In the genomic region with DNA sequence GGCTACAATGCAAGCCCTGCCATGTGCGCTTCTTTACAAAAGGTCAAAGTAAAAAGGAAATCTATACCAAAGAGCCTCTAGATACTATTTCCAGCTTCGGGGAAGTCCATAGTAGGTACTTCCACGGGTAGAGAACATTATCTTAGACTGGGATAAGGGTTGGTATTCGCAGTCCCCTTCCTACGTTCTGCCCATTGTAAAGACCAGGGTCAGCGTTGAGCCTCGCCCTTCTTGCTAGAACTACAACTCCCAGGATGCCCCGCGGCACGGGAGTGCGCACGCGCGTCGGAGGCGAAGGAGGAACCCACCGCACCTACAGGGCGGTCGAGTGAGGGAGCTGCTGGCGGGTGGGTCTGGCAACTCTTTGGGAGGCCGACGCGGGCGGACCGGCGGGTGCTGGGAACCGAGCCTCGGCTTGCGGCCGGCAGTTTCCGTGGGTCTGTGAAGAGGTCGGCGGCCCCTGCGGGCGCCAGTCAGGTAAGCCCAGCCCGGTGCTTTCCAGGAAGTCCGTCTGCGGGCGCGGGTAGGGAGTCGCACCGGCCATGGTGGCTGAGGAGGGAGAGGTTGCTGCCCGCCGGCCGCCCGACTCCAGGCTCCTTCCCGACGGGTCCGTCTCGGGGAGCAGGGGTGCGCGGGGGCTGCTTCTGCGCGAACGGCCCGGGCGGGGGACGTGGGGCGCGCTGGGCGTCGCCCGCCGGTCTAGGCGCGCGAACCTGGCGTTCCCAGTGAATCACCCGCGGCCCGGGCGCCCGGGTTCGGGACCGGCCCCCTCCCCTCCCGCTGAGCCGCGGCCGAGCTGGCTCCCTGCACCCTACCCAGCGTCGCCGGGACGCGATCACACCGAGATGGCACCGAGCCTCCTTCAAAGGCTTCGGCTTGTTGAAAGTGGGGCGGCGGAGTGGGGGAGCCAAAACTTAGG, we compare ENCODE assay signal across 1 cellular context.
A peak's percentile ranks its signal among the peaks of the same experiment; 100 is the strongest.
TF ChIP-seq lines count a peak whose summit lies in the region.

TSS of gene TMOD3 (plus strand) at position 294 of the 919 bp plus-strand sequence. CDS start 33,232 bp downstream, outside the sequence.

TF ChIP-seq in GM12878, 131 proteins besides CTCF, POLR2A, EP300 and RAD21 (continued from another document and continues in another):
- TF ChIP-seq, protein P1, sequence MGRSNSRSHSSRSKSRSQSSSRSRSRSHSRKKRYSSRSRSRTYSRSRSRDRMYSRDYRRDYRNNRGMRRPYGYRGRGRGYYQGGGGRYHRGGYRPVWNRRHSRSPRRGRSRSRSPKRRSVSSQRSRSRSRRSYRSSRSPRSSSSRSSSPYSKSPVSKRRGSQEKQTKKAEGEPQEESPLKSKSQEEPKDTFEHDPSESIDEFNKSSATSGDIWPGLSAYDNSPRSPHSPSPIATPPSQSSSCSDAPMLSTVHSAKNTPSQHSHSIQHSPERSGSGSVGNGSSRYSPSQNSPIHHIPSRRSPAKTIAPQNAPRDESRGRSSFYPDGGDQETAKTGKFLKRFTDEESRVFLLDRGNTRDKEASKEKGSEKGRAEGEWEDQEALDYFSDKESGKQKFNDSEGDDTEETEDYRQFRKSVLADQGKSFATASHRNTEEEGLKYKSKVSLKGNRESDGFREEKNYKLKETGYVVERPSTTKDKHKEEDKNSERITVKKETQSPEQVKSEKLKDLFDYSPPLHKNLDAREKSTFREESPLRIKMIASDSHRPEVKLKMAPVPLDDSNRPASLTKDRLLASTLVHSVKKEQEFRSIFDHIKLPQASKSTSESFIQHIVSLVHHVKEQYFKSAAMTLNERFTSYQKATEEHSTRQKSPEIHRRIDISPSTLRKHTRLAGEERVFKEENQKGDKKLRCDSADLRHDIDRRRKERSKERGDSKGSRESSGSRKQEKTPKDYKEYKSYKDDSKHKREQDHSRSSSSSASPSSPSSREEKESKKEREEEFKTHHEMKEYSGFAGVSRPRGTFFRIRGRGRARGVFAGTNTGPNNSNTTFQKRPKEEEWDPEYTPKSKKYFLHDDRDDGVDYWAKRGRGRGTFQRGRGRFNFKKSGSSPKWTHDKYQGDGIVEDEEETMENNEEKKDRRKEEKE (IDR thresholded peaks at IDR 0.05) = no peak
- TF ChIP-seq ZNF687 (IDR thresholded peaks at IDR 0.05) (no peak), DPF2 (IDR thresholded peaks at IDR 0.05) (peak; percentile 71), KDM1A (IDR thresholded peaks at IDR 0.05; ENCODE audit: borderline replicate concordance) (no peak), NRF1 (conservative IDR thresholded peaks at IDR 0.05; ENCODE audit: low read depth, low read length) (peak; percentile 52), RELA (IDR thresholded peaks at IDR 0.05; ENCODE audit: borderline replicate concordance, partially characterized antibody) (peak; percentile 59), HDGF (IDR thresholded peaks at IDR 0.05) (0 out of 2 replicates have a peak, but pooled peaks have one; percentile 15), SMARCA5 (IDR thresholded peaks at IDR 0.05) (0 out of 2 replicates have a peak, but pooled peaks have one; percentile 63), SRF (IDR thresholded peaks at IDR 0.05; ENCODE audit: low read depth in 2 of 2, low read length in 2 of 2) (0 out of 4 replicates have a peak, but pooled peaks of 1 of the 2 experiments have one; percentile 4), NR2C2 (IDR thresholded peaks at IDR 0.05; ENCODE audit: borderline replicate concordance, control insufficient read depth, insufficient read length, low read depth) (no peak), RELB (IDR thresholded peaks at IDR 0.05; ENCODE audit: low read depth) (peak; percentile 77), SMAD1 (IDR thresholded peaks at IDR 0.05; ENCODE audit: low read depth, partially characterized antibody) (no peak), NFYA (IDR thresholded peaks at IDR 0.05; ENCODE audit: borderline replicate concordance, low read depth, low read length) (no peak), NR2C1 (IDR thresholded peaks at IDR 0.05) (peak; percentile 32), TCF12 (IDR thresholded peaks at IDR 0.05; ENCODE audit: low read depth, low read length) (no peak; the same call in 1 of the 2 replicates), EED (IDR thresholded peaks at IDR 0.05; ENCODE audit: low read depth) (no peak; the same call in 1 of the 2 replicates), SIX5 (IDR thresholded peaks at IDR 0.05; ENCODE audit: low read depth, low read length, severe bottlenecking) (peak; percentile 85), KAT2A (conservative IDR thresholded peaks at IDR 0.05; ENCODE audit: control insufficient read depth, low read depth, low read length) (no peak), ZSCAN29 (IDR thresholded peaks at IDR 0.05) (no peak), BCL11A (IDR thresholded peaks at IDR 0.05; ENCODE audit: low read depth, low read length) (no peak), SP1 (IDR thresholded peaks at IDR 0.05; ENCODE audit: low read depth, low read length) (no peak), YY1 (IDR thresholded peaks at IDR 0.05; ENCODE audit: low read depth, low read length) (peak; percentile 75; the same call in 1 of the 2 replicates), REST (IDR thresholded peaks at IDR 0.05; ENCODE audit: low read depth, low read length) (no peak), NR2F1 (conservative IDR thresholded peaks at IDR 0.05) (peak; percentile 77), YBX1 (IDR thresholded peaks at IDR 0.05) (no peak), IRF4 (IDR thresholded peaks at IDR 0.05; ENCODE audit: low read depth, low read length) (no peak), ZZZ3 (IDR thresholded peaks at IDR 0.05; ENCODE audit: control insufficient read depth, insufficient read length, low read depth) (no peak), CHD2 (IDR thresholded peaks at IDR 0.05; ENCODE audit: borderline replicate concordance, low read depth, low read length) (no peak), PML (IDR thresholded peaks at IDR 0.05; ENCODE audit: low read length) (no peak), RUNX3 (IDR thresholded peaks at IDR 0.05; ENCODE audit: low read length) (peak; percentile 58; the same call in 1 of the 2 replicates), TCF7 (IDR thresholded peaks at IDR 0.05; ENCODE audit: borderline replicate concordance) (no peak), ZBED1 (IDR thresholded peaks at IDR 0.05; ENCODE audit: borderline replicate concordance) (no peak), SMC3 (IDR thresholded peaks at IDR 0.05; ENCODE audit: borderline replicate concordance, low read length) (no peak), CBFB (IDR thresholded peaks at IDR 0.05; ENCODE audit: low read depth) (no peak), BACH1 (IDR thresholded peaks at IDR 0.05; ENCODE audit: borderline replicate concordance) (peak; percentile 72; the same call in 1 of the 2 replicates), NBN (IDR thresholded peaks at IDR 0.05) (no peak), CBX5 (IDR thresholded peaks at IDR 0.05; ENCODE audit: low read depth) (no peak)
- TF ChIP-seq, protein P2, sequence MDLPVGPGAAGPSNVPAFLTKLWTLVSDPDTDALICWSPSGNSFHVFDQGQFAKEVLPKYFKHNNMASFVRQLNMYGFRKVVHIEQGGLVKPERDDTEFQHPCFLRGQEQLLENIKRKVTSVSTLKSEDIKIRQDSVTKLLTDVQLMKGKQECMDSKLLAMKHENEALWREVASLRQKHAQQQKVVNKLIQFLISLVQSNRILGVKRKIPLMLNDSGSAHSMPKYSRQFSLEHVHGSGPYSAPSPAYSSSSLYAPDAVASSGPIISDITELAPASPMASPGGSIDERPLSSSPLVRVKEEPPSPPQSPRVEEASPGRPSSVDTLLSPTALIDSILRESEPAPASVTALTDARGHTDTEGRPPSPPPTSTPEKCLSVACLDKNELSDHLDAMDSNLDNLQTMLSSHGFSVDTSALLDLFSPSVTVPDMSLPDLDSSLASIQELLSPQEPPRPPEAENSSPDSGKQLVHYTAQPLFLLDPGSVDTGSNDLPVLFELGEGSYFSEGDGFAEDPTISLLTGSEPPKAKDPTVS (IDR thresholded peaks at IDR 0.05; ENCODE audit: low read depth, low read length) = no peak
- TF ChIP-seq, protein P3, sequence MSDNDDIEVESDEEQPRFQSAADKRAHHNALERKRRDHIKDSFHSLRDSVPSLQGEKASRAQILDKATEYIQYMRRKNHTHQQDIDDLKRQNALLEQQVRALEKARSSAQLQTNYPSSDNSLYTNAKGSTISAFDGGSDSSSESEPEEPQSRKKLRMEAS (IDR thresholded peaks at IDR 0.05; ENCODE audit: low read depth, low read length) = no peak
- TF ChIP-seq, protein P4, sequence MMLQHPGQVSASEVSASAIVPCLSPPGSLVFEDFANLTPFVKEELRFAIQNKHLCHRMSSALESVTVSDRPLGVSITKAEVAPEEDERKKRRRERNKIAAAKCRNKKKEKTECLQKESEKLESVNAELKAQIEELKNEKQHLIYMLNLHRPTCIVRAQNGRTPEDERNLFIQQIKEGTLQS (IDR thresholded peaks at IDR 0.05; ENCODE audit: borderline replicate concordance, extremely low read depth, low read depth, low read length) = no peak
- TF ChIP-seq, protein P5, sequence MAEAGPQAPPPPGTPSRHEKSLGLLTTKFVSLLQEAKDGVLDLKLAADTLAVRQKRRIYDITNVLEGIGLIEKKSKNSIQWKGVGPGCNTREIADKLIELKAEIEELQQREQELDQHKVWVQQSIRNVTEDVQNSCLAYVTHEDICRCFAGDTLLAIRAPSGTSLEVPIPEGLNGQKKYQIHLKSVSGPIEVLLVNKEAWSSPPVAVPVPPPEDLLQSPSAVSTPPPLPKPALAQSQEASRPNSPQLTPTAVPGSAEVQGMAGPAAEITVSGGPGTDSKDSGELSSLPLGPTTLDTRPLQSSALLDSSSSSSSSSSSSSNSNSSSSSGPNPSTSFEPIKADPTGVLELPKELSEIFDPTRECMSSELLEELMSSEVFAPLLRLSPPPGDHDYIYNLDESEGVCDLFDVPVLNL (IDR thresholded peaks at IDR 0.05; ENCODE audit: low read depth, low read length) = no peak; the same call in 1 of the 2 replicates
- TF ChIP-seq, protein P6, sequence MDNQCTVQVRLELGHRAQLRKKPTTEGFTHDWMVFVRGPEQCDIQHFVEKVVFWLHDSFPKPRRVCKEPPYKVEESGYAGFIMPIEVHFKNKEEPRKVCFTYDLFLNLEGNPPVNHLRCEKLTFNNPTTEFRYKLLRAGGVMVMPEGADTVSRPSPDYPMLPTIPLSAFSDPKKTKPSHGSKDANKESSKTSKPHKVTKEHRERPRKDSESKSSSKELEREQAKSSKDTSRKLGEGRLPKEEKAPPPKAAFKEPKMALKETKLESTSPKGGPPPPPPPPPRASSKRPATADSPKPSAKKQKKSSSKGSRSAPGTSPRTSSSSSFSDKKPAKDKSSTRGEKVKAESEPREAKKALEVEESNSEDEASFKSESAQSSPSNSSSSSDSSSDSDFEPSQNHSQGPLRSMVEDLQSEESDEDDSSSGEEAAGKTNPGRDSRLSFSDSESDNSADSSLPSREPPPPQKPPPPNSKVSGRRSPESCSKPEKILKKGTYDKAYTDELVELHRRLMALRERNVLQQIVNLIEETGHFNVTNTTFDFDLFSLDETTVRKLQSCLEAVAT (IDR thresholded peaks at IDR 0.05) = no peak
